Comparison of ENCODE assay signal across 23 cellular contexts in the genomic region with DNA sequence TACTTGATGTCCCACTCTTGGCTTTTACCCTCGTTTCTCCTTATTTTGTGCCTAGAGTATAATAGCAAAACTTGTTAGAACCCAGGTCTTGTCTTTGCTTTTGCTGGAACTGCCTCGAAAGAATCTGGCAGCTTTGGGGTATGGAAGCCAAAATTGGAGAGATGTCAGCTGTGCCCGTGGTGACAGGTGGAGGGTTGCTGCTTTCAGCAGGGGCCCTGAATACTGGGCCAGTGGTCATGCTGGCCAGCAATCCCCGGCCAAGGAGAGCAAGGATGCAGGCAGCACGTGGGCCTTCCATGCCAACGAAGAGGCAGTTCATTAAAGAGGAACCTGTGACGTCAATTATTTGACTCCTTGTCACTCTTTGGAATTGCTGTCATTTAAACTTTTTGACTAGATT.
"Had no signal": no experiment of that assay in that cellular context is flagged by ENCODE, and none has a peak within 500 bp of the region (broad histone marks: within the 10 kb centered on the region; RNA-seq: fewer than 3 reads in every experiment).

No MANE protein-coding gene starts in this region.

- H3K27ac ChIP-seq: dorsolateral prefrontal cortex, gastrocnemius medialis, heart left ventricle, psoas muscle, thoracic aorta, tibial nerve, upper lobe of right lung, uterus had no signal

- H3K79me2 ChIP-seq: hepatocyte had no signal

- H3K36me3 ChIP-seq: gastrocnemius medialis, heart left ventricle, thoracic aorta, tibial nerve, upper lobe of right lung, uterus had no signal

- FAIRE-seq: colon, kidney, small intestine had no signal

- DNase-seq: effector CD4-positive, alpha-beta T cell; foreskin fibroblast; gastrocnemius medialis; heart left ventricle; kidney; mesenchymal stem cell; naive thymus-derived CD8-positive, alpha-beta T cell; nephron progenitor cell; posterior cingulate gyrus; psoas muscle; right cardiac atrium; small intestine; stimulated activated CD4-positive, alpha-beta T cell treated with anti-CD3 and anti-CD28 coated beads, Interleukin-15, amount 100 ng/mL, for 24 hours; stimulated activated CD4-positive, alpha-beta T cell treated with anti-CD3 and anti-CD28 coated beads, Interleukin-2, amount 100 ng/mL, for 48 hours; stimulated activated naive B cell treated with anti-CD40 and anti-IgM and Interleukin-4, amounts not matched to agents 10 μg/mL and 1 μg/mL and 100 μg/mL, for 72 hours; upper lobe of right lung; uterus had no signal

- H3K27me3 ChIP-seq: dorsolateral prefrontal cortex, gastrocnemius medialis, heart left ventricle, hepatocyte, tibial nerve, upper lobe of right lung, uterus had no signal

- H3K4me3 ChIP-seq: dorsolateral prefrontal cortex, gastrocnemius medialis, heart left ventricle, hepatocyte, lung, psoas muscle, thoracic aorta, tibial nerve, upper lobe of right lung, uterus had no signal

- H3K4me1 ChIP-seq: gastrocnemius medialis, heart left ventricle, psoas muscle, tibial nerve, upper lobe of right lung, uterus had no signal

- H3K9me3 ChIP-seq: thoracic aorta, uterus had no signal

- H2AFZ ChIP-seq: hepatocyte had no signal
